In genomic region chr17:78414178-78415162, GRCh38 we compare ENCODE assay signal across 11 cellular contexts. TPM values are rescaled to one million over a fixed set of nuclear protein-coding genes. Genes with fewer than 3 reads are reported as not detected.
DNase-seq lines count a peak whose midpoint lies in the region; ATAC-seq, FAIRE-seq and TF ChIP-seq lines count a peak whose summit lies in the region.
"Had no signal": no experiment of that assay in that cellular context is flagged by ENCODE, and none has a peak within 500 bp of the region (broad histone marks: within the 10 kb centered on the region; RNA-seq: fewer than 3 reads in every experiment).

No MANE protein-coding gene starts in this region.

- no peak overlapping the region for H3K27ac ChIP-seq in K562 (ENCODE audit: extremely low read depth, low read depth, low read length)
- peak overlapping the region; percentile 44 for H3K27ac ChIP-seq in temporal lobe (ENCODE audit: low read depth, low read length)
- H3K27ac ChIP-seq: 22Rv1, foreskin keratinocyte, VCaP had no signal

- 92% methylated on average over 26 of the region's 34 CpGs for WGBS in K562 (ENCODE audit: insufficient coverage, low coverage, missing lambda C conversion rate)

- intact Hi-C loops in K562 (cut with micrococcal nuclease) = loop anchor here (2.0 kb wide), 1 partner anchor 52 kb away; no protein-coding TSS in a partner anchor

- no peaks in the 10 kb centered on the region for H3K27me3 ChIP-seq in K562 (ENCODE audit: control insufficient read depth in 2 of 2, insufficient read depth in 2 of 2, low read length in 2 of 2)
- H3K27me3 ChIP-seq: foreskin keratinocyte had no signal

- peak overlapping the region; percentile 83 for H3K27ac Mint-ChIP-seq in neural crest cell (ENCODE audit: unreplicated experiment)

- CTCF ChIA-PET in K562 (lab: Yijun Ruan, JAX; ENCODE audit: low intra/inter-chr PET ratio) = no interaction called here

- no peak overlapping the region for H3K4me3 ChIP-seq in K562

- no peak for TF ChIP-seq EP300 in K562 (IDR thresholded peaks at IDR 0.05; ENCODE audit: low read length)

- H3K9me3 Mint-ChIP-seq in neural crest cell = no peaks in the 10 kb centered on the region

- no peak overlapping the region for H2AFZ ChIP-seq in K562 (ENCODE audit: low read depth, low read length)

- peaks cover 32% of the 10 kb centered on the region for H4K20me1 ChIP-seq in K562 (replicated peaks; ENCODE audit: control insufficient read depth, insufficient read depth, low read length)

- H3K9ac ChIP-seq in K562 (ENCODE audit: insufficient read depth in 1 of 2, low read depth in 2 of 2, low read length in 2 of 2) = peak overlapping the region in 1 of 2 experiments; percentile 75; a peak in 2 of 4 replicates

- H3K36me3 ChIP-seq in K562 (ENCODE audit: control insufficient read depth, insufficient read depth, low read length) = peaks cover 67% of the 10 kb centered on the region; the same call in 2 of the 3 replicates

- no peak for TF ChIP-seq POLR2A in K562 (conservative IDR thresholded peaks at IDR 0.05)

- DNase-seq in DMS 273 (lab: John Stamatoyannopoulos, UW; ENCODE audit: unreplicated experiment) = peak; percentile 28
- DNase-seq in DMS 273 treated with DMSO at 0.1 percent for 48 hours (lab: John Stamatoyannopoulos, UW) = no peak
- DNase-seq in K562 (ENCODE audit: extremely low read depth in 1 of 4, low spot score in 3 of 4) = no peak
- DNase-seq in neural crest cell (ENCODE audit: low read depth, low spot score) = no peak
- DNase-seq in NCI-H1092 (lab: John Stamatoyannopoulos, UW) = no peak
- no peak for DNase-seq in ecto neural progenitor cell (ENCODE audit: low spot score)
- DNase-seq: foreskin keratinocyte had no signal

- BruUV-seq in K562 (replicated peaks; lab: Mats Ljungman, UMichigan) = no TSS peak

- POLR2A ChIA-PET in K562 (lab: Yijun Ruan, JAX) = interaction anchor here (0.6 to 1.2 kb wide), 2 partner anchors 9 to 293 kb away, joined by 3 read pairs; no protein-coding TSS in a partner anchor

- H3K27me3 Mint-ChIP-seq in neural crest cell (ENCODE audit: low read depth) = no peaks in the 10 kb centered on the region

- H3K4me2 ChIP-seq in K562 (ENCODE audit: insufficient read depth, low read length) = no peak overlapping the region

- H3K4me1 ChIP-seq in K562 (replicated peaks in 1 of 2; ENCODE audit: control insufficient read depth in 2 of 2, insufficient read depth in 2 of 2, low read length in 2 of 2) = peaks cover 34 to 43% of the 10 kb centered on the region in 2 experiments
- H3K4me1 ChIP-seq: foreskin keratinocyte had no signal

- peaks cover 4% of the 10 kb centered on the region for H3K9me1 ChIP-seq in K562 (ENCODE audit: control insufficient read depth, insufficient read depth, low read length)

- FAIRE-seq in K562 (lab: Jason Lieb, UNC) = no peak

- in situ Hi-C loops in K562 (cut with MboI) = no loop called here

- TF ChIP-seq RAD21 in K562 (CRISPR knock-in tag; conservative IDR thresholded peaks at IDR 0.05 in 1 of 2, IDR thresholded peaks at IDR 0.05 in 1 of 2) = no peak

- H3K36me3 Mint-ChIP-seq in neural crest cell (ENCODE audit: low read depth) = no peaks in the 10 kb centered on the region

- H3K9me3 ChIP-seq in K562 (replicated peaks; ENCODE audit: control insufficient read depth, insufficient read depth, low read depth, low read length) = no peaks in the 10 kb centered on the region

- H3K4me1 Mint-ChIP-seq in neural crest cell = no peaks in the 10 kb centered on the region

- H3K4me3 Mint-ChIP-seq in neural crest cell = no peak overlapping the region

- ATAC-seq in K562 = no peak
- ATAC-seq in GM18517 (IDR thresholded peaks at IDR 0.05; ENCODE audit: unreplicated experiment) = no peak
- ATAC-seq: foreskin keratinocyte had no signal

- peaks cover 21% of the 10 kb centered on the region; the same call in 2 of the 3 replicates for H3K79me2 ChIP-seq in K562 (ENCODE audit: control insufficient read depth, insufficient read depth, low read length)

- TF ChIP-seq CTCF in K562 (IDR thresholded peaks at IDR 0.05 in 2 of 3, conservative IDR thresholded peaks at IDR 0.05 in 1 of 3; ENCODE audit: insufficient read depth in 2 of 3, low read depth in 1 of 3, low read length in 3 of 3) (no peak), neural crest cell (conservative IDR thresholded peaks at IDR 0.05) (no peak)

TF ChIP-seq in K562, 482 proteins besides CTCF, POLR2A, EP300 and RAD21:
- TF ChIP-seq STAG1 (CRISPR knock-in tag; IDR thresholded peaks at IDR 0.05; ENCODE audit: borderline replicate concordance) (no peak), FOXM1 (IDR thresholded peaks at IDR 0.05; ENCODE audit: low read depth) (no peak), FOXM1 (CRISPR knock-in tag; IDR thresholded peaks at IDR 0.05; ENCODE audit: low read depth) (no peak), POLR2G (IDR thresholded peaks at IDR 0.05; ENCODE audit: low read depth, low read length) (peak; percentile 23; the same call in 1 of the 2 replicates), PCBP2 (IDR thresholded peaks at IDR 0.05; ENCODE audit: low read depth, low read length, poor library complexity, severe bottlenecking) (no peak)

RNA-seq across cellular contexts. Expression of gene PGS1, which starts 36.0 kb away (rescaled TPM):
- total RNA-seq in K562 (2011; cell fraction: chromatin; rRNA removed; ENCODE audit: low replicate concordance) = 72.8 and 169 TPM in 2 replicates
- total RNA-seq in K562 (2011; cell fraction: nucleolus; rRNA removed) = 88.1 and 96.7 TPM in 2 replicates
- 70.5 and 71.8 TPM in 2 replicates for total RNA-seq in K562 (2011; cell fraction: nucleoplasm; rRNA removed)
- total RNA-seq in K562 (2014; rRNA removed) (24.0 and 33.4 TPM in 2 replicates), K562 (2014; rRNA removed; fragmentation: Illumina TruSeq; extraction: Trizol) (10.7 and 14.0 TPM in 2 replicates), K562 (2015; rRNA removed; fragmentation: Illumina TruSeq; extraction: Trizol) (16.9 and 20.3 TPM in 2 replicates), K562 (2021) (33.5 and 38.4 TPM in 2 replicates), neural crest cell (42.7 and 52.0 TPM in 2 replicates), temporal lobe (26.8 TPM)
- polyA plus RNA-seq in K562 (2011; rRNA removed) (39.4 and 43.6 TPM in 2 replicates), K562 (2014; fragmentation: Illumina TruSeq; extraction: Trizol) (22.3 and 27.0 TPM in 2 replicates), K562 (2014; fragmentation: Nextera tagmentation; extraction: Ambion mirVana) (1 to 10 TPM; 1.3 to 1.8 TPM), K562 (2014; rRNA removed) (29.7 and 36.0 TPM in 2 replicates)
- 36.4 and 45.7 TPM in 2 replicates for polyA plus RNA-seq in K562 (2011; cell fraction: cytosol; rRNA removed)
- 113 and 149 TPM in 2 replicates for polyA plus RNA-seq in K562 (2011; cell fraction: nucleus; rRNA removed)
- 24.6 and 37.9 TPM in 2 replicates for polyA plus RNA-seq in K562 (2012)
- polyA minus RNA-seq in K562 (2011; rRNA and poly(A)+ RNA removed) = 23.3 and 26.9 TPM in 2 replicates
- 30.8 and 30.9 TPM in 2 replicates for polyA minus RNA-seq in K562 (2011; cell fraction: cytosol; rRNA and poly(A)+ RNA removed)
- 40.8 and 57.1 TPM in 2 replicates for polyA minus RNA-seq in K562 (2011; cell fraction: nucleus; rRNA and poly(A)+ RNA removed)

RNA-seq across cellular contexts. Expression of gene SOCS3, which starts 54.6 kb away (rescaled TPM):
- 20.8 and 58.5 TPM in 2 replicates for total RNA-seq in K562 (2011; cell fraction: chromatin; rRNA removed; ENCODE audit: low replicate concordance)
- total RNA-seq in K562 (2011; cell fraction: nucleolus; rRNA removed) = 62.9 and 64.2 TPM in 2 replicates
- 32.2 and 39.5 TPM in 2 replicates for total RNA-seq in K562 (2011; cell fraction: nucleoplasm; rRNA removed)
- 37.3 and 38.9 TPM in 2 replicates for total RNA-seq in K562 (2014; rRNA removed)
- total RNA-seq in K562 (2014; rRNA removed; fragmentation: Illumina TruSeq; extraction: Trizol) = 13.7 and 14.4 TPM in 2 replicates
- 10.9 and 12.3 TPM in 2 replicates for total RNA-seq in K562 (2015; rRNA removed; fragmentation: Illumina TruSeq; extraction: Trizol)
- total RNA-seq in K562 (2021) = 30.7 and 36.8 TPM in 2 replicates
- polyA plus RNA-seq in K562 (2011; rRNA removed) = 12.7 and 17.9 TPM in 2 replicates
- polyA plus RNA-seq in K562 (2011; cell fraction: cytosol; rRNA removed) = 12.3 and 31.5 TPM in 2 replicates
- polyA plus RNA-seq in K562 (2011; cell fraction: nucleus; rRNA removed) = 26.9 and 59.7 TPM in 2 replicates
- 8.8 and 9.6 TPM in 2 replicates for polyA plus RNA-seq in K562 (2012)
- 12.5 and 19.4 TPM in 2 replicates for polyA plus RNA-seq in K562 (2014; fragmentation: Illumina TruSeq; extraction: Trizol)
- under 1 TPM; 0.56 to 0.92 TPM for polyA plus RNA-seq in K562 (2014; fragmentation: Nextera tagmentation; extraction: Ambion mirVana)
- polyA plus RNA-seq in K562 (2014; rRNA removed) = 17.5 and 21.9 TPM in 2 replicates
- polyA minus RNA-seq in K562 (2011; rRNA and poly(A)+ RNA removed) = 12.4 and 23.2 TPM in 2 replicates
- polyA minus RNA-seq in K562 (2011; cell fraction: cytosol; rRNA and poly(A)+ RNA removed) = 22.2 and 30.9 TPM in 2 replicates
- polyA minus RNA-seq in K562 (2011; cell fraction: nucleus; rRNA and poly(A)+ RNA removed) = 23.3 and 27.7 TPM in 2 replicates
- 5.4 and 6.1 TPM in 2 replicates for total RNA-seq in neural crest cell
- total RNA-seq in temporal lobe = 3.2 TPM
